8 cellular contexts compared by ENCODE assay signal in the genomic region with DNA sequence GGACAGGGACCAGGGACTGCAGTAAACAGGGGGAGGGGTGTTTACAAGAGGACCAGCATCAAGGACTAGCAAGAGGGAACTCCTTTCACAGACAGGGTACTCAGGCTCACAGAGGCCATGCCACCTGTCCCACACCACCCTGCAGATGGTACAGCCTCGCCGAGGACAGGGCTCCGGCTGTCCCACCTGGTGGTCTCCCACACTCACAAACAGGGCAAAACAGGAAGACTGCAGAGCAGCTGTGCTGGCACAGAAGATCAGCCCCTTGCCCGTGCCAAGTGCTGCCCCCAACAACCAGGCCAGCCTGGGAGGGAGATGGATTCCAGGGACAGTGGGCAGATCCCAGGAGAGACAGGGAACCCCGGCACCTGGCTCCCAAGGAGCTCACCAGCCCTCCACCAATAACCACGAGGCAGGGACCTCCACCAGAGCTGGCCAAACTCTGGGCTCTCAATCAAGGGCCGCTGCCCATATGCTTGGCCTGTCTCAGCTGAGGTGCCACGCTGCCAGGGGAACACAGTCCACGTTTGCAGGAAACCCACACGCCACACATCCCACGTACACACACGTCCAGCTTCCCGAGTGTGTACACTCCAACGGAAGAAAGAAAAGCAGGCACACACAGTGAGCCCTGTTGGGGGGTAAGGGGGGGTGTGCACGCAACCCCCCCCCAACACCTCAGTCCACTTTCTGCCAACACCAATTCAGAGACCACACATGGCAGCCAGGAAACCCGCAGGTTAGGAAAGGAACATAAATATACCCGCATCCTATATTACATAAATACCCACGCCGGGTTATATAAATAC. TPM values are rescaled to one million over a fixed set of nuclear protein-coding genes. Genes with fewer than 3 reads are reported as not detected.
DNase-seq lines count a peak whose midpoint lies in the region; ATAC-seq and TF ChIP-seq lines count a peak whose summit lies in the region.

No MANE protein-coding gene starts in this region.

- ATAC-seq in WTC11 (no peak), gastroesophageal sphincter (no peak), GM19467 (IDR thresholded peaks at IDR 0.05; ENCODE audit: unreplicated experiment) (no peak)

- H3K27me3 ChIP-seq in gastroesophageal sphincter, result no peaks in the 10 kb centered on the region

- H3K4me1 ChIP-seq in gastroesophageal sphincter, result peaks cover 0 to 75% (median 48%) of the 10 kb centered on the region in 3 donors

- peaks cover 80% of the 10 kb centered on the region for H3K4me1 Mint-ChIP-seq in WTC11

- TF ChIP-seq CTCF in WTC11 (IDR thresholded peaks at IDR 0.05) (no peak), gastroesophageal sphincter (IDR thresholded peaks at IDR 0.05) (no peak), retinal pigment epithelial cell (conservative IDR thresholded peaks at IDR 0.05; ENCODE audit: low read depth, low read length) (no peak), GM10248 (IDR thresholded peaks at IDR 0.05; ENCODE audit: control extremely low read depth, extremely low read depth, low read depth, missing control alignments) (no peak)

- no peak for TF ChIP-seq EP300 in gastroesophageal sphincter (IDR thresholded peaks at IDR 0.05)

- H3K27ac ChIP-seq in gastroesophageal sphincter, result peak overlapping the region; percentile 95 to 100 (median 98)

- TF ChIP-seq POLR2A in gastroesophageal sphincter (IDR thresholded peaks at IDR 0.05), result no peak

- POLR2A ChIA-PET in WTC11 (lab: Charles Lee) (interaction anchor here (1.2 kb wide), 1 partner anchor 10 kb away, joined by 3 read pairs; no protein-coding TSS in a partner anchor), GM10248 (lab: Yijun Ruan, JAX) (interaction anchor here (1.3 kb wide), 1 partner anchor 9 kb away, joined by 4 read pairs; no protein-coding TSS in a partner anchor)

- no peaks in the 10 kb centered on the region for H3K9me3 Mint-ChIP-seq in WTC11

- H3K9me3 ChIP-seq in gastroesophageal sphincter, result no peaks in the 10 kb centered on the region

- H3K36me3 Mint-ChIP-seq in WTC11, result peaks cover 44% of the 10 kb centered on the region

- 0% methylated on average over 1 of the region's 19 CpGs; no CpG with 5 or more reads in 1 of the 2 donors for WGBS in gastroesophageal sphincter (ENCODE audit: low coverage in 1 of 2), 2 donors

- peak overlapping the region; percentile 59 to 79 for H3K4me3 ChIP-seq in gastroesophageal sphincter
- H3K4me3 ChIP-seq in retinal pigment epithelial cell (ENCODE audit: low read length), result peak overlapping the region; percentile 98

- CTCF ChIA-PET in WTC11 (lab: Charles Lee) (interaction anchor here (0.9 to 2.6 kb wide), 6 partner anchors 9 to 53 kb away, joined by 4 to 12 read pairs (median 6); no protein-coding TSS in a partner anchor), GM10248 (lab: Yijun Ruan, JAX) (interaction anchor here (1.2 to 1.3 kb wide), 2 partner anchors 16 to 263 kb away, joined by 3 read pairs; no protein-coding TSS in a partner anchor)

- peaks cover 0 to 9% of the 10 kb centered on the region in 2 donors for H3K36me3 ChIP-seq in gastroesophageal sphincter

- peak overlapping the region; percentile 94 for H3K4me3 Mint-ChIP-seq in WTC11

- peak in 4 of 6 experiments; percentile 19 to 43 (median 26) for DNase-seq in stimulated activated naive CD4-positive, alpha-beta T cell (lab: John Stamatoyannopoulos, UW)
- DNase-seq in stimulated activated naive CD4-positive, alpha-beta T cell treated with Interleukin-2 at 50 U/mL for 16 hours (lab: John Stamatoyannopoulos, UW), result no peak
- DNase-seq in WTC11 (ENCODE audit: low spot score) (no peak), retinal pigment epithelial cell (ENCODE audit: low read depth) (no peak), islet precursor cell (no peak), GM10248 (ENCODE audit: extremely low spot score) (no peak)

- H3K27me3 Mint-ChIP-seq in WTC11 (ENCODE audit: low read depth), result no peaks in the 10 kb centered on the region

- peak overlapping the region; percentile 92 for H3K27ac Mint-ChIP-seq in WTC11

TF ChIP-seq in WTC11, 78 proteins besides CTCF, POLR2A, EP300 and RAD21:
- TF ChIP-seq KAT7 (CRISPR knock-in tag; IDR thresholded peaks at IDR 0.05; ENCODE audit: borderline replicate concordance) (peak; percentile 37; the same call in 1 of the 2 replicates), NR3C1 (CRISPR knock-in tag; conservative IDR thresholded peaks at IDR 0.05; ENCODE audit: low read depth) (no peak), TEAD1 (CRISPR knock-in tag; IDR thresholded peaks at IDR 0.05) (no peak)
- TF ChIP-seq, protein P1, sequence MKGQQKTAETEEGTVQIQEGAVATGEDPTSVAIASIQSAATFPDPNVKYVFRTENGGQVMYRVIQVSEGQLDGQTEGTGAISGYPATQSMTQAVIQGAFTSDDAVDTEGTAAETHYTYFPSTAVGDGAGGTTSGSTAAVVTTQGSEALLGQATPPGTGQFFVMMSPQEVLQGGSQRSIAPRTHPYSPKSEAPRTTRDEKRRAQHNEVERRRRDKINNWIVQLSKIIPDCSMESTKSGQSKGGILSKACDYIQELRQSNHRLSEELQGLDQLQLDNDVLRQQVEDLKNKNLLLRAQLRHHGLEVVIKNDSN (CRISPR knock-in tag; IDR thresholded peaks at IDR 0.05), result peak; percentile 24; the same call in 1 of the 2 replicates

RNA-seq across cellular contexts. Expression of a gene that starts 2.0 kb away (rescaled TPM):
- total RNA-seq in WTC11 (2021) (262 to 271 TPM (median 265 TPM) in 3 replicates), gastroesophageal sphincter (10 to 100 TPM; 70.3 to 90.3 (median 80.0) TPM)

RNA-seq across cellular contexts. Expression of a gene that starts 42.4 kb away (rescaled TPM):
- total RNA-seq in WTC11 (2021), result 85.9 to 89.7 TPM (median 88.1 TPM) in 3 replicates
- total RNA-seq in gastroesophageal sphincter, result 100 to 1,000 TPM in 1 of 4 donors, 10 to 100 TPM in 3; 52.0 to 108 (median 64.9) TPM

Comparison
In these comparisons a context has a peak if more than half of its experiments do, and no peak if none do; other contexts are left out.
1. DNase-seq: peak in stimulated activated naive CD4-positive, alpha-beta T cell (4 of 6); none in stimulated activated naive CD4-positive, alpha-beta T cell treated with Interleukin-2 at 50 U/mL for 16 hours (single experiment), WTC11 (single experiment), retinal pigment epithelial cell (single experiment), islet precursor cell (single experiment) and GM10248 (single experiment).